Comparison of ENCODE assay signal across 8 cellular contexts in the genomic region with DNA sequence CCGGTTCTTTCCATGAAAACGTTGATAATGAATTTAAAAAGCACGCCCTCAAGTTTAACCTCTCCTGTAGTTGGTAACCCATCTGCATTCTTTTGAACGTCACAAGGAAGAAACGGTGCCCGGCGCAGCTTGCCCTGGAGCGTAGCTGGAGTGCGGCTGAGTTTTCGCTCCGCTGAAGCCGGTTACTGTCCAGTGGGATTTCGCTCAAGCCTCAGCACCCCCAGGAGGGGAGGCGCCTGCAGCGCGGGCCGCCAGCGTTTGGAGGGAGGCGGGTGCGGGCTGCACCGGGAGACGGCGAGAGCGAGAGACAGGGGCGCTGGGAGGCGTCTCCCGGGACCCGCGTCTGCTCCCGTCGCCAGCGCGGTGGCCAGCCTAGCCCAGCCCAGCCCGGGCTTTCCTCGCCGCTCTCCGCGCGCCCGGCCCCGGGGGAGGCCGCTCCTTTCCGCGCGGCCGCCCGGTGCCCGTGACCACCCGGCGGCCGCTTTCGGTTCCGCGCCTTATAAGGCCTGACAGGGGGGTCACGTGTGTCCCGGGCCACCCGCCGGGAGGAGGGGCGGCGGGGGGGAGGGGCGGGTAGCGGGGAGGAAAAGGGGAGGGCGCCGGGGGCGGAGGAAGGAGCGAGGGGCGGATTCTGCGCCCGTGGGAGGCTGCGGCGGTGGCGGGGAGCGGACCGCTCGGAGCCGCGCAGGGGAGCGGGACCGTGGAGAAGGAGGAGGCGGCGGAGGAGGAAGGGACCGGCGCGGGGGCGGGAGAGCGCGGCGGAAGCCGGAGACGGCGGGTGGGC. TPM values are rescaled to one million over a fixed set of nuclear protein-coding genes. Genes with fewer than 3 reads are reported as not detected.
A peak's percentile ranks its signal among the peaks of the same experiment; 100 is the strongest.
DNase-seq lines count a peak whose midpoint lies in the region; ATAC-seq and TF ChIP-seq lines count a peak whose summit lies in the region.

No MANE protein-coding gene starts in this region.

- H3K27me3 Mint-ChIP-seq in activated CD4-positive, alpha-beta T cell treated with anti-CD3 and anti-CD28 coated beads for 36 hours, result peaks cover 5% of the 10 kb centered on the region

- H3K4me3 Mint-ChIP-seq in activated CD4-positive, alpha-beta T cell treated with anti-CD3 and anti-CD28 coated beads for 36 hours, result peak overlapping the region; percentile 74

- TF ChIP-seq POLR2A in GM18526 (IDR thresholded peaks at IDR 0.05; ENCODE audit: extremely low read depth, insufficient read length), result peak; percentile 96

- H3K4me3 ChIP-seq in AG04449 (ENCODE audit: low read depth, low read length), result peak overlapping the region; percentile 78
- H3K4me3 ChIP-seq in choroid plexus epithelial cell (ENCODE audit: low read depth, low read length), result peak overlapping the region; percentile 69

- H3K9me3 Mint-ChIP-seq in activated CD4-positive, alpha-beta T cell treated with anti-CD3 and anti-CD28 coated beads for 36 hours (ENCODE audit: low read depth), result peaks cover 4% of the 10 kb centered on the region

- POLR2A ChIA-PET in AG04449 (lab: Yijun Ruan, JAX), result interaction anchor here (0.6 to 1.3 kb wide), 4 partner anchors 8 to 344 kb away, joined by 3 read pairs; a partner anchor contains a TSS
- POLR2A ChIA-PET in activated CD4-positive, alpha-beta T cell treated with anti-CD3 and anti-CD28 coated beads for 36 hours (lab: Charles Lee), result no interaction called here

- TF ChIP-seq CTCF in AG04449 (IDR thresholded peaks at IDR 0.05; ENCODE audit: insufficient read depth, low read length, missing control alignments) (peak; percentile 1), choroid plexus epithelial cell (conservative IDR thresholded peaks at IDR 0.05; ENCODE audit: low read depth, low read length) (peak; percentile 22)

- peaks cover 17% of the 10 kb centered on the region for H3K36me3 Mint-ChIP-seq in activated CD4-positive, alpha-beta T cell treated with anti-CD3 and anti-CD28 coated beads for 36 hours (ENCODE audit: low read depth)

- peak overlapping the region; percentile 76 for H3K27ac Mint-ChIP-seq in activated CD4-positive, alpha-beta T cell treated with anti-CD3 and anti-CD28 coated beads for 36 hours

- intact Hi-C loops in activated CD4-positive, alpha-beta T cell treated with anti-CD3 and anti-CD28 coated beads for 36 hours (cut with DNase I, micrococcal nuclease), result loop anchor here (1.0 to 10.0 kb wide), 13 partner anchors 8 to 1265 kb away; a partner anchor contains a TSS
- intact Hi-C loops in left colon (cut with DNase I, micrococcal nuclease), result no loop called here

- ATAC-seq in HG03045 (IDR thresholded peaks at IDR 0.05; ENCODE audit: unreplicated experiment) (peak; percentile 71), left colon (peak; percentile 85)
- peak; percentile 77 for ATAC-seq in activated CD4-positive, alpha-beta T cell treated with anti-CD3 and anti-CD28 coated beads for 36 hours

- peaks cover 23% of the 10 kb centered on the region for H3K4me1 Mint-ChIP-seq in activated CD4-positive, alpha-beta T cell treated with anti-CD3 and anti-CD28 coated beads for 36 hours

- CTCF ChIA-PET in AG04449 (lab: Yijun Ruan, JAX), result interaction anchor here (1.6 kb wide), 2 partner anchors 12 to 13 kb away, joined by 3 to 7 read pairs; no protein-coding TSS in a partner anchor
- CTCF ChIA-PET in activated CD4-positive, alpha-beta T cell treated with anti-CD3 and anti-CD28 coated beads for 36 hours (lab: Charles Lee), result no interaction called here

- DNase-seq in AG04449 (ENCODE audit: low read depth, low spot score) (no peak), NCI-H2196 (lab: John Stamatoyannopoulos, UW; ENCODE audit: unreplicated experiment) (peak; percentile 62), choroid plexus epithelial cell (ENCODE audit: low read depth) (peak; percentile 90), left colon (peak; percentile 92 to 94)
- peak; percentile 92 for DNase-seq in activated CD4-positive, alpha-beta T cell treated with anti-CD3 and anti-CD28 coated beads for 36 hours
- peak; percentile 90 to 93 for DNase-seq in stimulated activated CD4-positive, alpha-beta T cell treated with anti-CD3 and anti-CD28 coated beads, Interleukin-1b, Interleukin-23, amount 100 ng/mL, for 4 hours (ENCODE audit: low read depth in 2 of 2)

RNA-seq across cellular contexts. Expression of a gene that starts 8.3 kb away (rescaled TPM):
- total RNA-seq in activated CD4-positive, alpha-beta T cell treated with anti-CD3 and anti-CD28 coated beads for 36 hours, result 10 to 100 TPM; 15.2 to 16.2 TPM
- total RNA-seq in left colon, result 10 to 100 TPM; 16.8 to 22.3 TPM

Comparison
In these comparisons a context has a peak if more than half of its experiments do, and no peak if none do; other contexts are left out.
1. intact Hi-C loops: an anchor here in activated CD4-positive, alpha-beta T cell treated with anti-CD3 and anti-CD28 coated beads for 36 hours (1.0 to 10.0 kb wide); none called in left colon.